ENCODE assay signal across 2 cellular contexts in the genomic region with DNA sequence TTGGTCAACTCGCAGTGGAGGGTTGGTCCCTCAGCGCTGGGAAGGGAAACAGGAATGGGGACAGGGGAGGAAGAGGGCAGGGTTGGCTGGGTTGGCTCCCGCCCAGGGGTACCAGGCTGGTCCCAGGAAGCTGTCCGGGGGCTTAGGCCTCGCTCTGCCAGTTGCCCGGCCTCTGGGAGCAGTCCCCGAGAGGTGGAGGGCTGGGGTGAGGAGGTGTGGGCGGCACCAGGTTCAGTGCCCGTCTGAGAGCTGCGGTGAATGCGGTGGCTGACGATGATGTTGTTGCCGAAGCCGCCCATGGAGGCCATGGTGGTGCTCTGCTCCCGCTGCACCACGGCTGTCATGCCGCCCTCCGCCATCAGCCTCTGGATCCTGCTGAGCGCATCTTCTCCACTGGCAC.
TF ChIP-seq lines count a peak whose summit lies in the region.

No MANE protein-coding gene starts in this region.

TF ChIP-seq in HepG2, 621 proteins besides CTCF, POLR2A, EP300 and RAD21:
- TF ChIP-seq AGO2 (optimal IDR thresholded peaks at IDR 0.05; ENCODE audit: low read depth, low read length) (peak; percentile 56), PRMT3 (CRISPR knock-in tag; IDR thresholded peaks at IDR 0.05; ENCODE audit: borderline replicate concordance, low read depth) (no peak)

TF ChIP-seq in H1, 55 proteins besides CTCF, POLR2A, EP300 and RAD21:
- TF ChIP-seq NRF1 (IDR thresholded peaks at IDR 0.05; ENCODE audit: low read depth, low read length) (no peak), EZH2 (IDR thresholded peaks at IDR 0.05; ENCODE audit: low read depth, low read length, severe bottlenecking) (no peak), TEAD4 (IDR thresholded peaks at IDR 0.05; ENCODE audit: low read depth, low read length) (no peak), SP2 (IDR thresholded peaks at IDR 0.05; ENCODE audit: low read length) (no peak), YY1 (IDR thresholded peaks at IDR 0.05; ENCODE audit: low read depth, low read length) (no peak), CHD1 (IDR thresholded peaks at IDR 0.05; ENCODE audit: low read depth, low read length) (no peak), KDM4A (IDR thresholded peaks at IDR 0.05; ENCODE audit: low read depth, low read length, severe bottlenecking) (no peak), RBBP5 (IDR thresholded peaks at IDR 0.05; ENCODE audit: borderline replicate concordance, low read depth, low read length) (no peak), CHD2 (IDR thresholded peaks at IDR 0.05; ENCODE audit: low read length) (no peak), KDM1A (IDR thresholded peaks at IDR 0.05; ENCODE audit: borderline replicate concordance, low read length) (no peak), POLR2AphosphoS5 (IDR thresholded peaks at IDR 0.05; ENCODE audit: low read depth, low read length) (no peak), GABPA (IDR thresholded peaks at IDR 0.05; ENCODE audit: borderline replicate concordance, insufficient read depth, low read length) (no peak), ASH2L (IDR thresholded peaks at IDR 0.05; ENCODE audit: low read length) (no peak), SAP30 (IDR thresholded peaks at IDR 0.05; ENCODE audit: insufficient read depth, insufficient replicate concordance, low read length) (no peak), BCL11A (IDR thresholded peaks at IDR 0.05; ENCODE audit: low read depth in 2 of 2, low read length in 2 of 2) (no peak), RXRA (IDR thresholded peaks at IDR 0.05; ENCODE audit: insufficient read depth, low read depth, low read length) (no peak)
- TF ChIP-seq, protein P1, sequence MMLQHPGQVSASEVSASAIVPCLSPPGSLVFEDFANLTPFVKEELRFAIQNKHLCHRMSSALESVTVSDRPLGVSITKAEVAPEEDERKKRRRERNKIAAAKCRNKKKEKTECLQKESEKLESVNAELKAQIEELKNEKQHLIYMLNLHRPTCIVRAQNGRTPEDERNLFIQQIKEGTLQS (IDR thresholded peaks at IDR 0.05; ENCODE audit: insufficient read depth, low read depth, low read length): no peak
